ENCODE assay signal across 8 cellular contexts in the genomic region with DNA sequence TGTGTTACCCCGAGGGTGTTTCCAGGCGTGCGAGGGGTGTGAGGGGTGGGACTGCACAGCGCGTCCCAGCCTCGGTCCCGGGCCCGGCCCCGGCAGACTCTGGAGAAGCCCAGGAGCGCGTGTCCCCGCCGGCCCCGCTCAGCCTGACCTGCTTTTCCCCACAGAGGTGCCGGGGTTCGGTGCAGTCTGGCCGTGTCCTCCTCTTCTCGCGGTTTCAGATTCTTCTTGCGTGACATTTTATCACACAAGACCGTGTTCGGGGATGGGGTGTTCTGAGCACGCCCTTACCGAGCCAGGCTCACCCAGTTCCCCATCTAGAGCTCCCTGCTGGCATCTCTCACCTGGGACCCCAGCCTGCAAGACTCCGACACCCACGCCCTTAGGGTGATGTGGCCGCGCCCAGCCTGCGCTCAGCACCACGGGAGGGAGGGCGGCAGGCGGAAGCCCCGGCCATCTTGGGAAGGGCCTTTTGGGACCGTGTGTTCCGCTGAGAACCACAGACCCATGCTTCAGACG.
DNase-seq lines count a peak whose midpoint lies in the region; ATAC-seq and TF ChIP-seq lines count a peak whose summit lies in the region.

No MANE protein-coding gene starts in this region.

- ATAC-seq in heart right ventricle (peak in 5 of 8 donors; percentile 25 to 93 (median 58)), HG02798 (IDR thresholded peaks at IDR 0.05; ENCODE audit: poor library complexity, unreplicated experiment) (no peak)

- no peak for TF ChIP-seq CTCF in heart right ventricle (IDR thresholded peaks at IDR 0.05)

- H3K36me3 ChIP-seq in heart right ventricle: no peaks in the 10 kb centered on the region

- in situ Hi-C loops in G401 (cut with HindIII; ENCODE audit: low sequenced_read_pairs): no loop called here

- H3K4me3 ChIP-seq in heart right ventricle: peak overlapping the region in 9 of 10 donors; percentile 1 to 53 (median 33)

- no peaks in the 10 kb centered on the region for H3K4me1 ChIP-seq in heart right ventricle

- H3K9me3 ChIP-seq in heart right ventricle: no peaks in the 10 kb centered on the region

- intact Hi-C loops in heart right ventricle (cut with DNase I): no loop called here

- no peak overlapping the region for H3K27ac ChIP-seq in heart right ventricle

- peaks cover 0 to 36% (median 9%) of the 10 kb centered on the region in 7 donors for H3K27me3 ChIP-seq in heart right ventricle

- whole genome bisulfite sequencing in heart right ventricle, 2 donors: 48 to 54% methylated on average over 36 of the region's 36 CpGs

- DNase-seq in G401 (ENCODE audit: low spot score): peak; percentile 2
- DNase-seq in activated CD8-positive, alpha-beta memory T cell treated with anti-CD3 and anti-CD28 coated beads, Interleukin-2, amount 50 U/mL, for 48 hours: peak; percentile 53
- peak in 1 of 2 donors; percentile 42 for DNase-seq in heart right ventricle
- peak; percentile 22 to 41 for DNase-seq in stimulated activated CD4-positive, alpha-beta T cell treated with anti-CD3 and anti-CD28 coated beads, Interleukin-2, amount 100 ng/mL, for 24 hours
- DNase-seq in superior temporal gyrus (ENCODE audit: extremely low spot score): no peak
- DNase-seq in iPS-NIHi11 (ENCODE audit: low spot score): no peak
- DNase-seq in NCI-H2081 treated with DMSO at 0.1 percent for 48 hours (lab: John Stamatoyannopoulos, UW): no peak

Comparison
In these comparisons a context has a peak if more than half of its experiments do, and no peak if none do; other contexts are left out.
1. DNase-seq: peak in G401 (single experiment), activated CD8-positive, alpha-beta memory T cell treated with anti-CD3 and anti-CD28 coated beads, Interleukin-2, amount 50 U/mL, for 48 hours (single experiment) and stimulated activated CD4-positive, alpha-beta T cell treated with anti-CD3 and anti-CD28 coated beads, Interleukin-2, amount 100 ng/mL, for 24 hours (2 of 2); none in superior temporal gyrus (single experiment), iPS-NIHi11 (single experiment) and NCI-H2081 treated with DMSO at 0.1 percent for 48 hours (single experiment).